In genomic region chr2:197498937-197499593, GRCh38 we compare ENCODE assay signal across 8 cellular contexts. TPM values are rescaled to one million over a fixed set of nuclear protein-coding genes. Genes with fewer than 3 reads are reported as not detected.
A peak's percentile ranks its signal among the peaks of the same experiment; 100 is the strongest.
DNase-seq lines count a peak whose midpoint lies in the region; ATAC-seq and TF ChIP-seq lines count a peak whose summit lies in the region.

No MANE protein-coding gene starts in this region.

- peak; percentile 18 for ATAC-seq in HG02938 (IDR thresholded peaks at IDR 0.05; ENCODE audit: unreplicated experiment)

- DNase-seq in NCI-H2196 (lab: John Stamatoyannopoulos, UW; ENCODE audit: unreplicated experiment) (peak; percentile 10), NCI-H2196 treated with DMSO at 0.1 percent for 48 hours (lab: John Stamatoyannopoulos, UW; ENCODE audit: unreplicated experiment) (no peak), NCI-H526 treated with DMSO at 0.1 percent for 48 hours (lab: John Stamatoyannopoulos, UW) (peak; percentile 45), erythroblast (lab: John Stamatoyannopoulos, UW) (peak; percentile 79 to 86), mucosa of gallbladder (ENCODE audit: low spot score) (peak; percentile 62)
- peak; percentile 52 for DNase-seq in activated T-cell treated with anti-CD3 and anti-CD28 coated beads, Interleukin-2, amount 50 U/mL, for 1 hour
- DNase-seq in stimulated activated CD8-positive, alpha-beta memory T cell treated with anti-CD3 and anti-CD28 coated beads, Interleukin-4, amount 100 ng/mL, for 4 hours (ENCODE audit: low read depth in 2 of 2, low spot score in 1 of 2) = peak; percentile 9 to 30

- TF ChIP-seq POLR2A in erythroblast (IDR thresholded peaks at IDR 0.05; ENCODE audit: low read length) = no peak

RNA-seq across cellular contexts. Expression of gene HSPD1, which starts 0.6 kb away (rescaled TPM):
- total RNA-seq in mucosa of gallbladder = 221 TPM

RNA-seq across cellular contexts. Expression of gene HSPE1, which starts 1.1 kb away (rescaled TPM):
- total RNA-seq in mucosa of gallbladder = 115 TPM

RNA-seq across cellular contexts. Expression of gene MOB4, which starts 16.8 kb away (rescaled TPM):
- total RNA-seq in mucosa of gallbladder = 16.3 TPM

RNA-seq across cellular contexts. Expression of gene COQ10B, which starts 45.7 kb away (rescaled TPM):
- 22.7 TPM for total RNA-seq in mucosa of gallbladder
